In genomic region chr18:80192653-80193385, GRCh38 we compare ENCODE assay signal across 26 cellular contexts. TPM values are rescaled to one million over a fixed set of nuclear protein-coding genes. Genes with fewer than 3 reads are reported as not detected.
A peak's percentile ranks its signal among the peaks of the same experiment; 100 is the strongest.
DNase-seq lines count a peak whose midpoint lies in the region; ATAC-seq and TF ChIP-seq lines count a peak whose summit lies in the region.
"Had no signal": no experiment of that assay in that cellular context is flagged by ENCODE, and none has a peak within 500 bp of the region (broad histone marks: within the 10 kb centered on the region; RNA-seq: fewer than 3 reads in every experiment).

No MANE protein-coding gene starts in this region.

- no peak overlapping the region for H3K27ac Mint-ChIP-seq in endodermal cell
- H3K27ac Mint-ChIP-seq: CD8-positive, alpha-beta T cell; H9; HFFc6 had no signal

- H3K9me3 Mint-ChIP-seq in endodermal cell: no peaks in the 10 kb centered on the region
- H3K9me3 Mint-ChIP-seq: CD8-positive, alpha-beta T cell; H9; HFFc6 had no signal

- in situ Hi-C loops in GM13976 (cut with MboI; ENCODE audit: low sequenced_read_pairs, unreplicated experiment): no loop called here

- no peaks in the 10 kb centered on the region for H3K36me3 Mint-ChIP-seq in endodermal cell (ENCODE audit: low read depth)
- H3K36me3 Mint-ChIP-seq: CD8-positive, alpha-beta T cell had no signal

- H3K4me1 Mint-ChIP-seq in endodermal cell: peaks cover 11% of the 10 kb centered on the region

- H3K9ac ChIP-seq in BLaER1 treated with 17β-estradiol and CSF1 and Interleukin-3, amounts not matched to agents 10 nM and 100 nM: no peak overlapping the region
- H3K9ac ChIP-seq in endodermal cell (ENCODE audit: extremely low read depth, low read length, poor library complexity, severe bottlenecking): no peak overlapping the region
- H3K9ac ChIP-seq: SK-N-SH had no signal

- 94 to 100% methylated on average over 1 to 11 of the region's 11 CpGs for WGBS in endodermal cell (ENCODE audit: insufficient coverage in 1 of 2, insufficient read length in 1 of 2), 2 experiments

- peak overlapping the region in 6 of 11 experiments; percentile 19 to 53 (median 43); a peak in 12 of 22 replicates for H3K4me2 ChIP-seq in BLaER1 treated with 17β-estradiol and CSF1 and Interleukin-3, amounts not matched to agents 10 nM and 100 nM
- H3K4me2 ChIP-seq: SK-N-SH had no signal

- no peak overlapping the region for H3K4me3 ChIP-seq in BLaER1 treated with 17β-estradiol and CSF1 and Interleukin-3, amounts not matched to agents 10 nM and 100 nM
- no peak overlapping the region for H3K4me3 ChIP-seq in endodermal cell (ENCODE audit: low read length)

- no peak overlapping the region for H3K4me3 Mint-ChIP-seq in endodermal cell
- H3K4me3 Mint-ChIP-seq: CD8-positive, alpha-beta T cell; H9; HFFc6 had no signal

- H3K27me3 Mint-ChIP-seq in endodermal cell (ENCODE audit: insufficient read depth): no peaks in the 10 kb centered on the region

- DNase-seq in GM13976 (ENCODE audit: low spot score): peak; percentile 32
- DNase-seq in endodermal cell: peak; percentile 26
- peak; percentile 36 for DNase-seq in sciatic nerve (ENCODE audit: low spot score)
- no peak for DNase-seq in GM19240 (ENCODE audit: insufficient read length, low spot score)
- DNase-seq in NCI-H2171 treated with DMSO at 0.1 percent for 48 hours (lab: John Stamatoyannopoulos, UW): no peak
- no peak for DNase-seq in NCI-H187 treated with DMSO at 0.1 percent for 48 hours (lab: John Stamatoyannopoulos, UW)
- DNase-seq in NCI-H2227 treated with DMSO at 0.1 percent for 48 hours (lab: John Stamatoyannopoulos, UW): no peak
- DNase-seq: Calu3; CD8-positive, alpha-beta T cell; DMS53; GDM1; H9; HFFc6; KBM-7; MM.1S; NCI-H1048; NCI-H1417 treated with DMSO at 0.1 percent for 48 hours; NCI-H187; NCI-H2107; NCI-H510A; NCI-H748 treated with DMSO at 0.1 percent for 48 hours; NK-92 treated with Interleukin-12 subunit alpha and Interleukin-12 subunit beta, amount 100 ng/mL, for 24 hours; SIG-M5; SK-N-SH had no signal

- H3K36me3 ChIP-seq in BLaER1 treated with 17β-estradiol and CSF1 and Interleukin-3, amounts not matched to agents 10 nM and 100 nM: no peaks in the 10 kb centered on the region
- H3K36me3 ChIP-seq in endodermal cell (ENCODE audit: control insufficient read depth, insufficient read depth, low read length): no peaks in the 10 kb centered on the region

- peaks cover 14 to 22% (median 19%) of the 10 kb centered on the region in 10 experiments for H3K4me1 ChIP-seq in BLaER1 treated with 17β-estradiol and CSF1 and Interleukin-3, amounts not matched to agents 10 nM and 100 nM
- H3K4me1 ChIP-seq in endodermal cell (ENCODE audit: control insufficient read depth, insufficient read depth, low read length): peaks cover 3% of the 10 kb centered on the region

- no peaks in the 10 kb centered on the region; a peak in 1 of 22 replicates for H4K20me1 ChIP-seq in BLaER1 treated with 17β-estradiol and CSF1 and Interleukin-3, amounts not matched to agents 10 nM and 100 nM

- ATAC-seq in sciatic nerve: no peak
- ATAC-seq: CD8-positive, alpha-beta T cell; Panc1 had no signal

- TF ChIP-seq CTCF in GM13976 (IDR thresholded peaks at IDR 0.05; ENCODE audit: borderline replicate concordance, control extremely low read depth, extremely low read depth, insufficient read depth, missing control alignments) (no peak), endodermal cell (conservative IDR thresholded peaks at IDR 0.05) (no peak)

- intact Hi-C loops in sciatic nerve (cut with DNase I): no loop called here

- H3K27ac ChIP-seq in BLaER1 treated with 17β-estradiol and CSF1 and Interleukin-3, amounts not matched to agents 10 nM and 100 nM: no peak overlapping the region
- H3K27ac ChIP-seq in endodermal cell (ENCODE audit: low read depth, low read length): no peak overlapping the region

- H3K27me3 ChIP-seq in BLaER1 treated with 17β-estradiol and CSF1 and Interleukin-3, amounts not matched to agents 10 nM and 100 nM: no peaks in the 10 kb centered on the region
- H3K27me3 ChIP-seq in endodermal cell (ENCODE audit: control insufficient read depth, insufficient read depth, low read length, poor library complexity, severe bottlenecking): no peaks in the 10 kb centered on the region

- no peaks in the 10 kb centered on the region for H3K9me3 ChIP-seq in BLaER1 treated with 17β-estradiol and CSF1 and Interleukin-3, amounts not matched to agents 10 nM and 100 nM (replicated peaks in 1 of 11)
- H3K9me3 ChIP-seq in endodermal cell (ENCODE audit: control insufficient read depth, low read length): no peaks in the 10 kb centered on the region
- H3K9me3 ChIP-seq: SK-N-SH had no signal

RNA-seq across cellular contexts. Expression of gene PARD6G, which starts 54.5 kb away (rescaled TPM):
- total RNA-seq in endodermal cell (10 to 100 TPM; 15.4 to 17.3 TPM), sciatic nerve (11.2 TPM)
- 24.1 TPM for polyA plus RNA-seq in endodermal cell (2013, experiment 1 of 2)
- polyA plus RNA-seq in endodermal cell (2013, experiment 2 of 2): 25.0 TPM

Comparison
In these comparisons a context has a peak if more than half of its experiments do, and no peak if none do; other contexts are left out.
1. DNase-seq: peak in GM13976 (single experiment), endodermal cell (single experiment) and sciatic nerve (single experiment); none in GM19240 (single experiment), NCI-H2171 treated with DMSO at 0.1 percent for 48 hours (single experiment), NCI-H187 treated with DMSO at 0.1 percent for 48 hours (single experiment) and NCI-H2227 treated with DMSO at 0.1 percent for 48 hours (single experiment).